In the genomic region with DNA sequence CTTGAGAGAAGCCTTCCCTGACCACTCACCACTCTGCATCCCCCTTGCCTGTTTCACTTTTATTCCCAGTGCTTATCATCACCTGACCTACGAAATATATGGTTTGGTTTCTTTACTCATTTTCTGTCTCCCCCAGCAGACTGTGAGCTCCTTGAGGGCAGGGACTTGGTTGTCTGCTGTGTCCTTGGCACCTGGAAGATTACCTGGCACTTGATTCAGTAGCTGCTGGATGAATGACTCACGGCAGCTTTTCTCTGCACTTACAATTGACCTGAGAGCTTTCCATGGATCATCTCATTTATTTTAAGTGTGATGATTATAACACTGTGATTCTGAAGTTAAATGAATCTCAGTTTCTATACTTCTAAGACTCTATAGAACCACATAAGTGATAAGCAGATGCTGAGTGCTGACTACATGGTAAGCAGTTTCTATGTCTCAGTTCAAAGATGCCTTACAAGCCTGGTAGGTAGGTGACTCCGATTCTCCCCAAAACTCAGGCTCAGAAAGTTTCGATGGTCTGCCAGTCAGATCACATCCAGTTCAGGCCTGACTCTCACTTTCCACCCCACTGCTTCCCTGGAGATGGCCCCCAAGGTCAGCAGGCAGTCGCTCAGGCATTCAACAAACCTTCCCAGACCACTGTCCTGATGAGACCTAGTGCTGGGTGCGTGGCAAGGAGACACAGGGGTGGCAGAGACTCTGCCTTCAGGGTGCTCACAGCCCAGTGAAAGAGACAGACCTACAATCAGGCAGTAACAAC, we compare ENCODE assay signal across 1 cellular context.
TF ChIP-seq lines count a peak whose summit lies in the region.

No MANE protein-coding gene starts in this region.

TF ChIP-seq in H1, 55 proteins besides CTCF, POLR2A, EP300 and RAD21:
- no peak for TF ChIP-seq SUZ12 (IDR thresholded peaks at IDR 0.05; ENCODE audit: low read length)
- TF ChIP-seq SAP30 (IDR thresholded peaks at IDR 0.05; ENCODE audit: insufficient read depth, insufficient replicate concordance, low read length), result no peak
- TF ChIP-seq KDM5A (IDR thresholded peaks at IDR 0.05; ENCODE audit: low read length), result no peak
- no peak for TF ChIP-seq CTBP2 (IDR thresholded peaks at IDR 0.05; ENCODE audit: borderline replicate concordance, insufficient read depth, insufficient read length, low read length)
- TF ChIP-seq KDM4A (IDR thresholded peaks at IDR 0.05; ENCODE audit: low read depth, low read length, severe bottlenecking), result no peak
- no peak for TF ChIP-seq TCF12 (IDR thresholded peaks at IDR 0.05; ENCODE audit: low read depth, low read length)
- no peak for TF ChIP-seq CREB1 (IDR thresholded peaks at IDR 0.05)
- TF ChIP-seq GTF2F1 (IDR thresholded peaks at IDR 0.05; ENCODE audit: borderline replicate concordance, low read depth, low read length), result no peak
- TF ChIP-seq CBX5 (IDR thresholded peaks at IDR 0.05; ENCODE audit: low read depth, low read length), result no peak
- no peak for TF ChIP-seq TBP (IDR thresholded peaks at IDR 0.05; ENCODE audit: low read depth, low read length)
- TF ChIP-seq, protein P1, sequence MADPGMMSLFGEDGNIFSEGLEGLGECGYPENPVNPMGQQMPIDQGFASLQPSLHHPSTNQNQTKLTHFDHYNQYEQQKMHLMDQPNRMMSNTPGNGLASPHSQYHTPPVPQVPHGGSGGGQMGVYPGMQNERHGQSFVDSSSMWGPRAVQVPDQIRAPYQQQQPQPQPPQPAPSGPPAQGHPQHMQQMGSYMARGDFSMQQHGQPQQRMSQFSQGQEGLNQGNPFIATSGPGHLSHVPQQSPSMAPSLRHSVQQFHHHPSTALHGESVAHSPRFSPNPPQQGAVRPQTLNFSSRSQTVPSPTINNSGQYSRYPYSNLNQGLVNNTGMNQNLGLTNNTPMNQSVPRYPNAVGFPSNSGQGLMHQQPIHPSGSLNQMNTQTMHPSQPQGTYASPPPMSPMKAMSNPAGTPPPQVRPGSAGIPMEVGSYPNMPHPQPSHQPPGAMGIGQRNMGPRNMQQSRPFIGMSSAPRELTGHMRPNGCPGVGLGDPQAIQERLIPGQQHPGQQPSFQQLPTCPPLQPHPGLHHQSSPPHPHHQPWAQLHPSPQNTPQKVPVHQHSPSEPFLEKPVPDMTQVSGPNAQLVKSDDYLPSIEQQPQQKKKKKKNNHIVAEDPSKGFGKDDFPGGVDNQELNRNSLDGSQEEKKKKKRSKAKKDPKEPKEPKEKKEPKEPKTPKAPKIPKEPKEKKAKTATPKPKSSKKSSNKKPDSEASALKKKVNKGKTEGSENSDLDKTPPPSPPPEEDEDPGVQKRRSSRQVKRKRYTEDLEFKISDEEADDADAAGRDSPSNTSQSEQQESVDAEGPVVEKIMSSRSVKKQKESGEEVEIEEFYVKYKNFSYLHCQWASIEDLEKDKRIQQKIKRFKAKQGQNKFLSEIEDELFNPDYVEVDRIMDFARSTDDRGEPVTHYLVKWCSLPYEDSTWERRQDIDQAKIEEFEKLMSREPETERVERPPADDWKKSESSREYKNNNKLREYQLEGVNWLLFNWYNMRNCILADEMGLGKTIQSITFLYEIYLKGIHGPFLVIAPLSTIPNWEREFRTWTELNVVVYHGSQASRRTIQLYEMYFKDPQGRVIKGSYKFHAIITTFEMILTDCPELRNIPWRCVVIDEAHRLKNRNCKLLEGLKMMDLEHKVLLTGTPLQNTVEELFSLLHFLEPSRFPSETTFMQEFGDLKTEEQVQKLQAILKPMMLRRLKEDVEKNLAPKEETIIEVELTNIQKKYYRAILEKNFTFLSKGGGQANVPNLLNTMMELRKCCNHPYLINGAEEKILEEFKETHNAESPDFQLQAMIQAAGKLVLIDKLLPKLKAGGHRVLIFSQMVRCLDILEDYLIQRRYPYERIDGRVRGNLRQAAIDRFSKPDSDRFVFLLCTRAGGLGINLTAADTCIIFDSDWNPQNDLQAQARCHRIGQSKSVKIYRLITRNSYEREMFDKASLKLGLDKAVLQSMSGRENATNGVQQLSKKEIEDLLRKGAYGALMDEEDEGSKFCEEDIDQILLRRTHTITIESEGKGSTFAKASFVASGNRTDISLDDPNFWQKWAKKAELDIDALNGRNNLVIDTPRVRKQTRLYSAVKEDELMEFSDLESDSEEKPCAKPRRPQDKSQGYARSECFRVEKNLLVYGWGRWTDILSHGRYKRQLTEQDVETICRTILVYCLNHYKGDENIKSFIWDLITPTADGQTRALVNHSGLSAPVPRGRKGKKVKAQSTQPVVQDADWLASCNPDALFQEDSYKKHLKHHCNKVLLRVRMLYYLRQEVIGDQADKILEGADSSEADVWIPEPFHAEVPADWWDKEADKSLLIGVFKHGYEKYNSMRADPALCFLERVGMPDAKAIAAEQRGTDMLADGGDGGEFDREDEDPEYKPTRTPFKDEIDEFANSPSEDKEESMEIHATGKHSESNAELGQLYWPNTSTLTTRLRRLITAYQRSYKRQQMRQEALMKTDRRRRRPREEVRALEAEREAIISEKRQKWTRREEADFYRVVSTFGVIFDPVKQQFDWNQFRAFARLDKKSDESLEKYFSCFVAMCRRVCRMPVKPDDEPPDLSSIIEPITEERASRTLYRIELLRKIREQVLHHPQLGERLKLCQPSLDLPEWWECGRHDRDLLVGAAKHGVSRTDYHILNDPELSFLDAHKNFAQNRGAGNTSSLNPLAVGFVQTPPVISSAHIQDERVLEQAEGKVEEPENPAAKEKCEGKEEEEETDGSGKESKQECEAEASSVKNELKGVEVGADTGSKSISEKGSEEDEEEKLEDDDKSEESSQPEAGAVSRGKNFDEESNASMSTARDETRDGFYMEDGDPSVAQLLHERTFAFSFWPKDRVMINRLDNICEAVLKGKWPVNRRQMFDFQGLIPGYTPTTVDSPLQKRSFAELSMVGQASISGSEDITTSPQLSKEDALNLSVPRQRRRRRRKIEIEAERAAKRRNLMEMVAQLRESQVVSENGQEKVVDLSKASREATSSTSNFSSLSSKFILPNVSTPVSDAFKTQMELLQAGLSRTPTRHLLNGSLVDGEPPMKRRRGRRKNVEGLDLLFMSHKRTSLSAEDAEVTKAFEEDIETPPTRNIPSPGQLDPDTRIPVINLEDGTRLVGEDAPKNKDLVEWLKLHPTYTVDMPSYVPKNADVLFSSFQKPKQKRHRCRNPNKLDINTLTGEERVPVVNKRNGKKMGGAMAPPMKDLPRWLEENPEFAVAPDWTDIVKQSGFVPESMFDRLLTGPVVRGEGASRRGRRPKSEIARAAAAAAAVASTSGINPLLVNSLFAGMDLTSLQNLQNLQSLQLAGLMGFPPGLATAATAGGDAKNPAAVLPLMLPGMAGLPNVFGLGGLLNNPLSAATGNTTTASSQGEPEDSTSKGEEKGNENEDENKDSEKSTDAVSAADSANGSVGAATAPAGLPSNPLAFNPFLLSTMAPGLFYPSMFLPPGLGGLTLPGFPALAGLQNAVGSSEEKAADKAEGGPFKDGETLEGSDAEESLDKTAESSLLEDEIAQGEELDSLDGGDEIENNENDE (IDR thresholded peaks at IDR 0.05; ENCODE audit: insufficient replicate concordance, low read length), result no peak
- no peak for TF ChIP-seq PHF8 (conservative IDR thresholded peaks at IDR 0.05; ENCODE audit: low read depth, low read length)
- TF ChIP-seq HDAC6 (IDR thresholded peaks at IDR 0.05; ENCODE audit: low read depth, low read length), result no peak
- no peak for TF ChIP-seq SP4 (IDR thresholded peaks at IDR 0.05; ENCODE audit: low read length)
- TF ChIP-seq RBBP5 (IDR thresholded peaks at IDR 0.05; ENCODE audit: borderline replicate concordance, low read depth, low read length), result no peak
- no peak for TF ChIP-seq YY1 (IDR thresholded peaks at IDR 0.05; ENCODE audit: low read depth, low read length)
- TF ChIP-seq JUN (IDR thresholded peaks at IDR 0.05; ENCODE audit: low read depth, low read length), result no peak
- no peak for TF ChIP-seq SRF (IDR thresholded peaks at IDR 0.05; ENCODE audit: low read depth, low read length)
- no peak for TF ChIP-seq MAFK (IDR thresholded peaks at IDR 0.05; ENCODE audit: low read depth, low read length)
- TF ChIP-seq SP1 (IDR thresholded peaks at IDR 0.05; ENCODE audit: low read depth, low read length), result no peak
